In the genomic region with DNA sequence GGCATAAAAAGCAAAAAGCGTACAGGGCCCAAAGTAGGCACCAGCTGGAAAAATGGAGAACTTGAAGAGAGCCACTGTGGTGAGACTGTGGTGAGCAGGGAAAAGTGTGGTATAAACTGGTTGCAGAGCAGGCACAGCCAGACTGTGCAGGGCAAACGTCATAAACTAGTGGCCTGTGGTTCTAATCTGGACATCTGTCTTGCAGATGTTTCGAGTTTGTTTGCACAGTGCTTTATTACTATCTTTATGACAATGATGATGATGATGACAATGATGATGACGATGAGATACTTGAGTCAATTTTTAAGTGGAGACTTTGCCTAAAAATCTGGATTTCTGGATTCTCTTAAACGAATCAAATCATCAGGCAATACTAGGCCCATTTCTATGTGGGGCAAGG, we compare ENCODE assay signal across 15 cellular contexts. TPM values are rescaled to one million over a fixed set of nuclear protein-coding genes. Genes with fewer than 3 reads are reported as not detected.
"Had no signal": no experiment of that assay in that cellular context is flagged by ENCODE, and none has a peak within 500 bp of the region (broad histone marks: within the 10 kb centered on the region; RNA-seq: fewer than 3 reads in every experiment).

No MANE protein-coding gene starts in this region.

- H3K4me3 ChIP-seq: dorsolateral prefrontal cortex, lung, spleen had no signal

- H3K27ac ChIP-seq: dorsolateral prefrontal cortex, spleen had no signal

- ATAC-seq: activated T-cell treated with anti-CD3 and anti-CD28 coated beads, Interleukin-2, amount 50 U/mL, for 4 hours; left lobe of liver; stimulated activated memory B cell treated with anti-CD40 and anti-IgM and Interleukin-4, amounts not matched to agents 10 μg/mL and 1 μg/mL and 100 μg/mL, for 72 hours had no signal

- H3K4me1 ChIP-seq: spleen had no signal

- H3K36me3 ChIP-seq: spleen had no signal

- H3K27me3 ChIP-seq: dorsolateral prefrontal cortex, spleen had no signal

- DNase-seq: activated CD4-positive, alpha-beta T cell treated with anti-CD3 and anti-CD28 coated beads, Interleukin-2, amount 10 ng/mL, durations not matched to agents 7 days and 5 days; activated CD8-positive, alpha-beta memory T cell treated with anti-CD3 and anti-CD28 coated beads, Interleukin-2, amount 50 U/mL, for 4 hours; activated naive CD4-positive, alpha-beta T cell treated with anti-CD3 and anti-CD28 coated beads for 36 hours; activated T-cell treated with anti-CD3 and anti-CD28 coated beads, Interleukin-2, amount 50 U/mL, for 4 hours; central memory CD4-positive, alpha-beta T cell; dorsolateral prefrontal cortex; nephron progenitor cell; nucleus accumbens; posterior cingulate gyrus; spleen; stimulated activated CD4-positive, alpha-beta T cell treated with anti-CD3 and anti-CD28 coated beads, Interleukin-4, amount 100 ng/mL, for 4 hours; T-helper 9 cell had no signal

RNA-seq across cellular contexts. Expression of gene SEMA3C, which starts 45.7 kb away (rescaled TPM):
- total RNA-seq: activated CD4-positive, alpha-beta T cell treated with anti-CD3 and anti-CD28 coated beads, Interleukin-2, amount 10 ng/mL, durations not matched to agents 7 days and 5 days; activated naive CD4-positive, alpha-beta T cell treated with anti-CD3 and anti-CD28 coated beads for 36 hours had no signal
